Comparison of ENCODE assay signal across 1 cellular context in genomic region chr13:72129117-72129516, GRCh38.
TF ChIP-seq lines count a peak whose summit lies in the region.

No MANE protein-coding gene starts in this region.

TF ChIP-seq in GM12878, 131 proteins besides CTCF, POLR2A, EP300 and RAD21 (continued from another document):
- TF ChIP-seq GABPA (IDR thresholded peaks at IDR 0.05; ENCODE audit: low read depth) (no peak), MXI1 (IDR thresholded peaks at IDR 0.05; ENCODE audit: low read depth, low read length) (no peak), MAX (IDR thresholded peaks at IDR 0.05; ENCODE audit: low read depth, low read length) (no peak), KDM1A (IDR thresholded peaks at IDR 0.05; ENCODE audit: borderline replicate concordance) (no peak), ZNF217 (IDR thresholded peaks at IDR 0.05) (no peak), RELA (IDR thresholded peaks at IDR 0.05; ENCODE audit: borderline replicate concordance, partially characterized antibody) (no peak), MTA2 (IDR thresholded peaks at IDR 0.05; ENCODE audit: low read depth) (no peak), ZBED1 (IDR thresholded peaks at IDR 0.05; ENCODE audit: borderline replicate concordance) (no peak), NFXL1 (IDR thresholded peaks at IDR 0.05; ENCODE audit: borderline replicate concordance) (no peak), KLF5 (IDR thresholded peaks at IDR 0.05; ENCODE audit: partially characterized antibody) (no peak), ATF3 (IDR thresholded peaks at IDR 0.05; ENCODE audit: borderline replicate concordance, extremely low read depth, low read depth, low read length) (no peak)
